9 cellular contexts compared by ENCODE assay signal in the genomic region with DNA sequence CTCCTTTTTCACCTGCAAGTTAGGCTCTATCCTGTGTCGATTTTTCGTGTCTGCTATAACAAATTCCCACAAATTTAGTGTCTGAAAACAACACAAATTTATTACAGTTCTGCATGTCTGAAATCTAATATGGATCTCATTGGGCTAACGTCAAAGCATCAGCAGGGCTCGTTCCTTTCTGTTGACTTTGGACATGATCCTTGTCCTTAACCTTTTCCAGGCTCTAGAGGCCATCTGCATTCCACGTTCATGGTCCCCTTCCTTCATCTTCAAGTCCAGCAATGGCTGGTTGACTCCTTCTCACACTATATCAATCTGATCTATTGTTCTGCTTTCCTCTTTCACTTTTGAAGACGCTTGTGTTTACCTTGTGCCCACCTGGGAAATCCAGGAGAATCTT.
"Had no signal": no experiment of that assay in that cellular context is flagged by ENCODE, and none has a peak within 500 bp of the region (broad histone marks: within the 10 kb centered on the region; RNA-seq: fewer than 3 reads in every experiment).

No MANE protein-coding gene starts in this region.

- H3K4me3 ChIP-seq: GM23248, HAP-1 had no signal

- DNase-seq: GM23248, GOT3, H7, KBM-7 had no signal

- H3K36me3 ChIP-seq: HAP-1 had no signal

- H3K9me3 ChIP-seq: HAP-1 had no signal

- ATAC-seq: HCT116, HepG2 had no signal

- H3K27ac ChIP-seq: GM23248, HL-60, KMS-11 had no signal

- H3K4me1 ChIP-seq: HAP-1 had no signal
